Comparison of ENCODE assay signal across 8 cellular contexts in genomic region chr2:216516730-216517350, GRCh38. TPM values are rescaled to one million over a fixed set of nuclear protein-coding genes. Genes with fewer than 3 reads are reported as not detected.
DNase-seq lines count a peak whose midpoint lies in the region; ATAC-seq, FAIRE-seq and TF ChIP-seq lines count a peak whose summit lies in the region.

No MANE protein-coding gene starts in this region.

- CTCF ChIA-PET in A673 (lab: Charles Lee) (no interaction called here), GM12878 (lab: Yijun Ruan, JAX) (interaction anchor here (0.6 to 15.8 kb wide), 17 partner anchors 9 to 294 kb away, joined by 3 to 475 read pairs (median 4); no protein-coding TSS in a partner anchor)
- CTCF ChIA-PET in CD8-positive, alpha-beta memory T cell (lab: Charles Lee), result interaction anchor here (0.6 to 1.1 kb wide), 2 partner anchors 149 kb away, joined by 3 read pairs; no protein-coding TSS in a partner anchor

- in situ Hi-C loops in GM12878 (cut with MboI), result loop anchor here (5.0 kb wide), 1 partner anchor 150 kb away; no protein-coding TSS in a partner anchor

- no peaks in the 10 kb centered on the region for H3K79me2 ChIP-seq in GM12878 (ENCODE audit: control insufficient read depth, insufficient read depth, low read length)

- H3K4me3 Mint-ChIP-seq in CD8-positive, alpha-beta memory T cell, result no peak overlapping the region

- TF ChIP-seq POLR2A in GM12878 (IDR thresholded peaks at IDR 0.05; ENCODE audit: low read depth, low read length), result no peak

- H3K27me3 ChIP-seq in A673 (replicated peaks; ENCODE audit: insufficient read depth, low read depth, low read length, poor library complexity) (no peaks in the 10 kb centered on the region), GM12878 (replicated peaks in 1 of 2; ENCODE audit: control insufficient read depth in 2 of 2, insufficient read depth in 2 of 2, low read length in 1 of 2) (no peaks in the 10 kb centered on the region)
- H3K27me3 ChIP-seq in CD8-positive, alpha-beta memory T cell (ENCODE audit: insufficient read depth, low read length, poor library complexity, severe bottlenecking), result no peaks in the 10 kb centered on the region

- H3K4me2 ChIP-seq in GM12878 (ENCODE audit: control insufficient read depth, insufficient read depth), result no peak overlapping the region

- peak; percentile 91 for TF ChIP-seq RAD21 in GM12878 (IDR thresholded peaks at IDR 0.05; ENCODE audit: insufficient read depth, low read depth, low read length)

- peak; percentile 84 for TF ChIP-seq CTCF in A673 (conservative IDR thresholded peaks at IDR 0.05; ENCODE audit: low read depth, low read length)
- TF ChIP-seq CTCF in GM12878 (IDR thresholded peaks at IDR 0.05 in 2 of 3, conservative IDR thresholded peaks at IDR 0.05 in 1 of 3; ENCODE audit: control insufficient read depth in 2 of 3, extremely low read depth in 1 of 3, insufficient read depth in 1 of 3, low read depth in 3 of 3, low read length in 3 of 3), result peak; percentile 48 to 54 (median 52); a peak in 5 of 6 replicates

- no peak overlapping the region for H3K9ac ChIP-seq in GM12878 (ENCODE audit: control insufficient read depth, insufficient read depth, low read length)

- H3K27me3 Mint-ChIP-seq in CD8-positive, alpha-beta memory T cell, result no peaks in the 10 kb centered on the region

- ATAC-seq in GM12878 (peak; percentile 76), GM21515 (IDR thresholded peaks at IDR 0.05; ENCODE audit: unreplicated experiment) (no peak), GM18870 (IDR thresholded peaks at IDR 0.05; ENCODE audit: unreplicated experiment) (no peak)

- H4K20me1 ChIP-seq in GM12878 (ENCODE audit: control insufficient read depth, insufficient read depth), result no peaks in the 10 kb centered on the region

- H3K4me1 Mint-ChIP-seq in CD8-positive, alpha-beta memory T cell, result no peaks in the 10 kb centered on the region

- H3K36me3 Mint-ChIP-seq in CD8-positive, alpha-beta memory T cell, result no peaks in the 10 kb centered on the region

- SMC1A ChIA-PET in GM12878 (lab: Charles Lee; ENCODE audit: uncharacterized antibody, unreplicated experiment), result interaction anchor here (1.2 to 10.2 kb wide), 4 partner anchors 34 to 295 kb away, joined by 3 to 226 read pairs (median 6); no protein-coding TSS in a partner anchor

- H3K36me3 ChIP-seq in A673 (ENCODE audit: insufficient read depth, low read length, poor library complexity, severe bottlenecking) (no peaks in the 10 kb centered on the region), GM12878 (ENCODE audit: control insufficient read depth in 2 of 2, insufficient read depth in 2 of 2, low read length in 1 of 2) (no peaks in the 10 kb centered on the region)
- no peaks in the 10 kb centered on the region for H3K36me3 ChIP-seq in CD8-positive, alpha-beta memory T cell (ENCODE audit: insufficient read depth, low read length)

- RAD21 ChIA-PET in GM12878 (lab: Charles Lee; ENCODE audit: unreplicated experiment), result interaction anchor here (0.7 to 12.8 kb wide), 3 partner anchors 146 to 407 kb away, joined by 3 to 239 read pairs (median 3); no protein-coding TSS in a partner anchor

- WGBS in GM12878 (ENCODE audit: insufficient coverage, insufficient replicate concordance, low lambda C conversion rate, missing lambda C conversion rate), result 48% methylated on average over 2 of the region's 2 CpGs

- BruUV-seq in A673 (replicated peaks; lab: Mats Ljungman, UMichigan), result no TSS peak
- no TSS peak for BruUV-seq in GM12878 (replicated peaks; lab: Mats Ljungman, UMichigan)

- intact Hi-C loops in A673 (cut with micrococcal nuclease; ENCODE audit: unreplicated experiment) (loop anchor here (5.0 kb wide), 1 partner anchor 80 kb away; no protein-coding TSS in a partner anchor), GM12878 (cut with micrococcal nuclease; ENCODE audit: unreplicated experiment) (loop anchor here (5.0 kb wide), 2 partner anchors 75 to 295 kb away; no protein-coding TSS in a partner anchor)

- TF ChIP-seq EP300 in GM12878 (IDR thresholded peaks at IDR 0.05; ENCODE audit: borderline replicate concordance in 1 of 2, control insufficient read depth in 1 of 2, low read depth in 2 of 2, low read length in 2 of 2), result no peak

- POLR2A ChIA-PET in A673 (lab: Charles Lee; ENCODE audit: low non-redundant PET), result no interaction called here
- POLR2A ChIA-PET in GM12878 (lab: Charles Lee), result no interaction called here
- POLR2A ChIA-PET in CD8-positive, alpha-beta memory T cell (lab: Charles Lee), result no interaction called here

- no peak overlapping the region for H2AFZ ChIP-seq in GM12878 (ENCODE audit: control insufficient read depth, low read depth, low read length)

- DNase-seq in A673 (ENCODE audit: low spot score) (peak; percentile 76), GM18507 (ENCODE audit: extremely low spot score, insufficient read length, low read depth) (no peak), NCI-H2227 treated with DMSO at 0.1 percent for 48 hours (lab: John Stamatoyannopoulos, UW) (peak; percentile 89), GM12878 (ENCODE audit: low read depth, low spot score) (no peak), left kidney (ENCODE audit: low read depth, low spot score) (peak; percentile 72)
- DNase-seq in CD8-positive, alpha-beta memory T cell, result no peak

- H3K27ac ChIP-seq in A673 (ENCODE audit: low read depth, low read length, poor library complexity, severe bottlenecking) (no peak overlapping the region), GM12878 (ENCODE audit: control insufficient read depth, insufficient read depth) (no peak overlapping the region)
- no peak overlapping the region for H3K27ac ChIP-seq in CD8-positive, alpha-beta memory T cell (ENCODE audit: low read depth, low read length)

- FAIRE-seq in GM18507 (lab: Jason Lieb, UNC), result peak; percentile 9
- FAIRE-seq in GM12878 (lab: Jason Lieb, UNC), result no peak

- no peaks in the 10 kb centered on the region for H3K9me3 Mint-ChIP-seq in CD8-positive, alpha-beta memory T cell

- H3K4me1 ChIP-seq in A673 (ENCODE audit: insufficient read depth, low read length, poor library complexity, severe bottlenecking) (peaks cover 12% of the 10 kb centered on the region), GM12878 (ENCODE audit: control insufficient read depth, insufficient read depth, low read length) (no peaks in the 10 kb centered on the region)
- H3K4me1 ChIP-seq in CD8-positive, alpha-beta memory T cell (ENCODE audit: insufficient read depth, low read length), result no peaks in the 10 kb centered on the region

- H3K9me3 ChIP-seq in A673 (ENCODE audit: low read depth, low read length, poor library complexity, severe bottlenecking) (no peaks in the 10 kb centered on the region), GM12878 (replicated peaks; ENCODE audit: control insufficient read depth, insufficient read depth, low read length) (no peaks in the 10 kb centered on the region)
- H3K9me3 ChIP-seq in CD8-positive, alpha-beta memory T cell (ENCODE audit: low read length), result no peaks in the 10 kb centered on the region

- H3K27ac Mint-ChIP-seq in CD8-positive, alpha-beta memory T cell, result no peak overlapping the region

- H3K4me3 ChIP-seq in A673 (ENCODE audit: low read depth, low read length, poor library complexity, severe bottlenecking), result no peak overlapping the region
- no peak overlapping the region for H3K4me3 ChIP-seq in GM12878
- no peak overlapping the region for H3K4me3 ChIP-seq in CD8-positive, alpha-beta memory T cell (ENCODE audit: low read length)

RNA-seq across cellular contexts. Expression of gene RPL37A, which starts 18.2 kb away (rescaled TPM):
- 2,455 and 2,535 TPM in 2 replicates for total RNA-seq in A673 (2021)
- total RNA-seq in GM12878 (2013; cell fraction: nucleolus; rRNA removed), result 278 and 283 TPM in 2 replicates
- total RNA-seq in GM12878 (2014; rRNA removed), result 5,309 and 5,362 TPM in 2 replicates
- total RNA-seq in GM12878 (2014; rRNA removed; fragmentation: Illumina TruSeq; extraction: Trizol), result 6,854 and 6,909 TPM in 2 replicates
- total RNA-seq in GM12878 (2021), result 4,280 and 4,544 TPM in 2 replicates
- 2,141 TPM for polyA plus RNA-seq in GM12878 (2011; ENCODE audit: low read depth)
- polyA plus RNA-seq in GM12878 (2011; rRNA removed), result 3,166 and 4,373 TPM in 2 replicates
- polyA plus RNA-seq in GM12878 (2011; cell fraction: cytosol; rRNA removed), result 2,379 and 2,532 TPM in 2 replicates
- polyA plus RNA-seq in GM12878 (2011; cell fraction: nucleus; rRNA removed), result 721 and 1,775 TPM in 2 replicates
- 10,399 and 10,670 TPM in 2 replicates for polyA plus RNA-seq in GM12878 (2012)
- polyA plus RNA-seq in GM12878 (2014; fragmentation: Illumina TruSeq; extraction: Trizol), result 6,507 and 6,854 TPM in 2 replicates
- 1,000 to 10,000 TPM; 4,917 to 6,297 TPM for polyA plus RNA-seq in GM12878 (2014; fragmentation: Nextera tagmentation; extraction: Ambion mirVana)
- 5,304 and 6,998 TPM in 2 replicates for polyA plus RNA-seq in GM12878 (2014; rRNA removed)
- polyA plus RNA-seq in GM12878 (2016; fragmentation: Nextera tagmentation; extraction: Ambion mirVana), result 1,000 to 10,000 TPM; 2,847 to 3,044 TPM
- 670 and 1,130 TPM in 2 replicates for polyA minus RNA-seq in GM12878 (2011; rRNA and poly(A)+ RNA removed)
- 813 and 892 TPM in 2 replicates for polyA minus RNA-seq in GM12878 (2011; cell fraction: cytosol; rRNA and poly(A)+ RNA removed)
- 231 and 314 TPM in 2 replicates for polyA minus RNA-seq in GM12878 (2011; cell fraction: nucleus; rRNA and poly(A)+ RNA removed)
- 1,000 to 10,000 TPM; 3,637 to 3,698 TPM for total RNA-seq in CD8-positive, alpha-beta memory T cell
- polyA plus RNA-seq in CD8-positive, alpha-beta memory T cell, result 3,268 TPM

Comparison
In these comparisons a context has a peak if more than half of its experiments do, and no peak if none do; other contexts are left out.
1. DNase-seq: peak in A673 (single experiment), NCI-H2227 treated with DMSO at 0.1 percent for 48 hours (single experiment) and left kidney (single experiment); none in GM18507 (single experiment), GM12878 (single experiment) and CD8-positive, alpha-beta memory T cell (0 of 5).